In genomic region chr5:52799983-52800393, GRCh38 we compare ENCODE assay signal across 8 cellular contexts. TPM values are rescaled to one million over a fixed set of nuclear protein-coding genes. Genes with fewer than 3 reads are reported as not detected.
A peak's percentile ranks its signal among the peaks of the same experiment; 100 is the strongest.
DNase-seq lines count a peak whose midpoint lies in the region; ATAC-seq, FAIRE-seq and TF ChIP-seq lines count a peak whose summit lies in the region.

No MANE protein-coding gene starts in this region.

- H3K27me3 ChIP-seq in bronchial epithelial cell (ENCODE audit: control insufficient read depth, insufficient read depth, low read length) = no peaks in the 10 kb centered on the region

- no peak for TF ChIP-seq CTCF in AG09319 (IDR thresholded peaks at IDR 0.05; ENCODE audit: low read depth, low read length)
- no peak for TF ChIP-seq CTCF in WTC11 (IDR thresholded peaks at IDR 0.05)
- TF ChIP-seq CTCF in bronchial epithelial cell (IDR thresholded peaks at IDR 0.05; ENCODE audit: insufficient read depth, low read length, severe bottlenecking) = no peak

- H3K4me1 Mint-ChIP-seq in WTC11 = peaks cover 57% of the 10 kb centered on the region
- H3K4me1 Mint-ChIP-seq in immature natural killer cell = peaks cover 34 to 67% of the 10 kb centered on the region in 2 donors

- H3K27ac Mint-ChIP-seq in WTC11 (peak overlapping the region; percentile 99), immature natural killer cell (peak overlapping the region; percentile 81 to 97 (median 90))

- peak overlapping the region; percentile 91 for H3K4me3 Mint-ChIP-seq in WTC11
- peak overlapping the region; percentile 95 to 99 (median 96) for H3K4me3 Mint-ChIP-seq in immature natural killer cell

- H3K36me3 Mint-ChIP-seq in WTC11 (peaks cover 6% of the 10 kb centered on the region; the same call in 1 of the 2 replicates), immature natural killer cell (peaks cover under 1 to 11% (median 5%) of the 10 kb centered on the region in 3 donors)

- POLR2A ChIA-PET in WTC11 (lab: Charles Lee) = interaction anchor here (1.1 to 1.6 kb wide), 4 partner anchors 11 to 116 kb away, joined by 3 to 10 read pairs (median 4); partner anchors contain the start of genes ITGA1 and PELO

- peak overlapping the region; percentile 75 for H3K4me3 ChIP-seq in bronchial epithelial cell (ENCODE audit: low read depth, low read length)

- peak; percentile 86 for ATAC-seq in GM19025 (IDR thresholded peaks at IDR 0.05; ENCODE audit: low read depth, unreplicated experiment)
- ATAC-seq in HG03196 (IDR thresholded peaks at IDR 0.05; ENCODE audit: unreplicated experiment) = peak; percentile 81
- peak; percentile 76 for ATAC-seq in WTC11

- H3K27me3 Mint-ChIP-seq in WTC11 (ENCODE audit: low read depth) (no peaks in the 10 kb centered on the region), immature natural killer cell (ENCODE audit: low read depth in 3 of 3) (peaks cover 11 to 15% (median 12%) of the 10 kb centered on the region in 3 donors)

- H3K9me3 Mint-ChIP-seq in WTC11 (no peaks in the 10 kb centered on the region), immature natural killer cell (no peaks in the 10 kb centered on the region)

- CTCF ChIA-PET in WTC11 (lab: Charles Lee) = interaction anchor here (1.1 to 3.8 kb wide), 8 partner anchors 11 to 236 kb away, joined by 3 to 25 read pairs (median 4); partner anchors contain the start of genes ITGA1 and PELO

- peak; percentile 87 for DNase-seq in AG09319 (ENCODE audit: extremely low read depth, low read depth)
- DNase-seq in NCI-H2227 treated with DMSO at 0.1 percent for 48 hours (lab: John Stamatoyannopoulos, UW) = peak; percentile 85
- peak; percentile 94 for DNase-seq in WTC11 (ENCODE audit: low spot score)
- peak; percentile 87 for DNase-seq in bronchial epithelial cell (ENCODE audit: low read depth)
- peak; percentile 91 to 93 (median 93) for DNase-seq in immature natural killer cell
- DNase-seq in smooth muscle cell of the brain vasculature (ENCODE audit: low read depth, low spot score) = peak; percentile 80

- no peak for FAIRE-seq in bronchial epithelial cell (lab: Jason Lieb, UNC)

- peaks cover 2% of the 10 kb centered on the region for H3K36me3 ChIP-seq in bronchial epithelial cell (ENCODE audit: control insufficient read depth, insufficient read depth, low read length)

TF ChIP-seq in WTC11, 78 proteins besides CTCF, POLR2A, EP300 and RAD21 (continues in another document):
- no peak for TF ChIP-seq NR2C2 (CRISPR knock-in tag; IDR thresholded peaks at IDR 0.05)
- TF ChIP-seq E2F5 (CRISPR knock-in tag; IDR thresholded peaks at IDR 0.05) = peak; percentile 50; the same call in 1 of the 2 replicates
- TF ChIP-seq TEAD1 (CRISPR knock-in tag; IDR thresholded peaks at IDR 0.05) = peak; percentile 77; the same call in 1 of the 2 replicates
- TF ChIP-seq ETV6 (CRISPR knock-in tag; IDR thresholded peaks at IDR 0.05) = peak; percentile 3; the same call in 1 of the 2 replicates
- no peak for TF ChIP-seq ARID4B (CRISPR knock-in tag; IDR thresholded peaks at IDR 0.05; ENCODE audit: borderline replicate concordance)
- peak; percentile 82; the same call in 1 of the 2 replicates for TF ChIP-seq GABPB1 (CRISPR knock-in tag; IDR thresholded peaks at IDR 0.05)
- 0 out of 2 replicates have a peak, but pooled peaks have one; percentile 37 for TF ChIP-seq ZNF219 (CRISPR knock-in tag; IDR thresholded peaks at IDR 0.05; ENCODE audit: borderline replicate concordance)
- TF ChIP-seq MAX (CRISPR knock-in tag; IDR thresholded peaks at IDR 0.05) = peak; percentile 56; the same call in 1 of the 2 replicates
- 0 out of 2 replicates have a peak, but pooled peaks have one; percentile 9 for TF ChIP-seq CREM (CRISPR knock-in tag; IDR thresholded peaks at IDR 0.05)
- 0 out of 2 replicates have a peak, but pooled peaks have one; percentile 63 for TF ChIP-seq JUN (CRISPR knock-in tag; IDR thresholded peaks at IDR 0.05)
- TF ChIP-seq FOXK1 (CRISPR knock-in tag; IDR thresholded peaks at IDR 0.05) = peak; percentile 40
- TF ChIP-seq SP1 (CRISPR knock-in tag; conservative IDR thresholded peaks at IDR 0.05) = peak; percentile 72
- TF ChIP-seq MYBL2 (CRISPR knock-in tag; IDR thresholded peaks at IDR 0.05) = peak; percentile 43; the same call in 1 of the 2 replicates
- peak; percentile 40; the same call in 1 of the 2 replicates for TF ChIP-seq E2F4 (CRISPR knock-in tag; IDR thresholded peaks at IDR 0.05; ENCODE audit: borderline replicate concordance, low read depth)
- TF ChIP-seq FOXP4 (CRISPR knock-in tag; IDR thresholded peaks at IDR 0.05) = 0 out of 2 replicates have a peak, but pooled peaks have one; percentile 47
- TF ChIP-seq ZNF423 (CRISPR knock-in tag; IDR thresholded peaks at IDR 0.05) = no peak

RNA-seq across cellular contexts. Expression of gene ITGA1, which starts 12.3 kb away (rescaled TPM):
- total RNA-seq in WTC11 (2021) = 4.1 to 6.5 TPM (median 4.6 TPM) in 3 replicates
- 2.0 and 3.7 TPM in 2 replicates for total RNA-seq in bronchial epithelial cell
- polyA plus RNA-seq in immature natural killer cell = 1 to 10 TPM in 1 of 3 donors, not detected in 2; 7.3 TPM

RNA-seq across cellular contexts. Expression of gene PELO, which starts 12.3 kb away (rescaled TPM):
- 13.6 to 18.7 TPM (median 17.8 TPM) in 3 replicates for total RNA-seq in WTC11 (2021)
- total RNA-seq in bronchial epithelial cell = 21.3 and 26.2 TPM in 2 replicates
- polyA plus RNA-seq in immature natural killer cell = 10 to 100 TPM in 1 of 3 donors, 1 to 10 TPM in 2; 1.3 to 10.5 (median 2.3) TPM

Comparison
In these comparisons a context has a peak if more than half of its experiments do, and no peak if none do; other contexts are left out.
1. Peak in every context shown above with its lines: DNase-seq, ATAC-seq and H3K4me3 ChIP-seq.